Comparison of ENCODE assay signal across 1 cellular context in genomic region chr1:50278961-50279360, GRCh38.
TF ChIP-seq lines count a peak whose summit lies in the region.

No MANE protein-coding gene starts in this region.

TF ChIP-seq in GM23338, 12 proteins besides CTCF, POLR2A, EP300 and RAD21 (continued from another document):
- TF ChIP-seq ETS1 (IDR thresholded peaks at IDR 0.05): no peak
- no peak for TF ChIP-seq POLR2AphosphoS5 (IDR thresholded peaks at IDR 0.05; ENCODE audit: low read depth)
- TF ChIP-seq ZNF462 (CRISPR knock-in tag; IDR thresholded peaks at IDR 0.05): no peak
- no peak for TF ChIP-seq ZNF114 (CRISPR knock-in tag; IDR thresholded peaks at IDR 0.05)
- TF ChIP-seq CREB1 (CRISPR knock-in tag; IDR thresholded peaks at IDR 0.05; ENCODE audit: low read depth): no peak
